ENCODE assay signal across 14 cellular contexts in the genomic region with DNA sequence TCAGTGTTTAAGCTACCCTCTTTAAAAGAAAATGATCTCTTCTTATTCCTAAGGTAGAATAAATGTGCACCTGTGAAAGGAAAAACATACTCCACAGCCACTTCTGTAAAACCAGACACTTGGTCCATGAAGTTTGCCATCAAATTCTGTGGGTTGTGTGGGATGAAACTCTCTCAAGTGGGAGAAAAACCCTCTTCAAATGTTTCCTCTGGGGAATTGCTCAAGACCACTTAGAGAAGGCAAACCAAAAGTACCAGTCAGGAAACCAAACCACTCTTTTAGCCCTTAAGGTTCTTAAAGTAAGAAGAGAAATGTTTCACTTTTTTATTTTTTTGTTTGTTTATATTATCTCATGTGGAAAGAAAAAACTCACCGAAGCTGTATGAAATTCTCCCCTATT. TPM values are rescaled to one million over a fixed set of nuclear protein-coding genes. Genes with fewer than 3 reads are reported as not detected.
DNase-seq lines count a peak whose midpoint lies in the region; ATAC-seq and TF ChIP-seq lines count a peak whose summit lies in the region.
"Had no signal": no experiment of that assay in that cellular context is flagged by ENCODE, and none has a peak within 500 bp of the region (broad histone marks: within the 10 kb centered on the region; RNA-seq: fewer than 3 reads in every experiment).

No MANE protein-coding gene starts in this region.

- peak overlapping the region; percentile 20 for H3K4me3 Mint-ChIP-seq in type B pancreatic cell
- H3K4me3 Mint-ChIP-seq in activated naive CD4-positive, alpha-beta T cell treated with anti-CD3 and anti-CD28 coated beads, Interleukin-2, amount 10 ng/mL, durations not matched to agents 7 days and 5 days: no peak overlapping the region
- H3K4me3 Mint-ChIP-seq: activated naive CD4-positive, alpha-beta T cell treated with anti-CD3 and anti-CD28 coated beads, Interleukin-2, amount 50 U/mL, for 24 hours; neural crest cell had no signal

- no peaks in the 10 kb centered on the region for H3K79me2 ChIP-seq in mesendoderm (ENCODE audit: control insufficient read depth, insufficient read depth, low read length)

- TF ChIP-seq CTCF in heart left ventricle (IDR thresholded peaks at IDR 0.05) (no peak), gastroesophageal sphincter (IDR thresholded peaks at IDR 0.05) (no peak), type B pancreatic cell (conservative IDR thresholded peaks at IDR 0.05) (no peak)

- H3K9ac ChIP-seq in adipocyte (ENCODE audit: low read length) (peak overlapping the region; percentile 87), mesendoderm (ENCODE audit: low read length) (no peak overlapping the region)

- H3K36me3 ChIP-seq in heart left ventricle: no peaks in the 10 kb centered on the region
- H3K36me3 ChIP-seq in adipocyte (ENCODE audit: control insufficient read depth, insufficient read depth, low read length, severe bottlenecking): no peaks in the 10 kb centered on the region
- no peaks in the 10 kb centered on the region for H3K36me3 ChIP-seq in gastroesophageal sphincter
- no peaks in the 10 kb centered on the region for H3K36me3 ChIP-seq in mesendoderm (ENCODE audit: control insufficient read depth, insufficient read depth, low read length)

- H3K18ac ChIP-seq in mesendoderm (ENCODE audit: low read length): no peak overlapping the region

- no peak overlapping the region for H2BK120ac ChIP-seq in mesendoderm (ENCODE audit: low read depth, low read length)

- no peak overlapping the region for H3K4ac ChIP-seq in mesendoderm (ENCODE audit: low read depth, low read length)

- H3K23ac ChIP-seq in mesendoderm (ENCODE audit: low read length): no peak overlapping the region

- H2BK5ac ChIP-seq in mesendoderm (ENCODE audit: low read length): no peak overlapping the region

- CTCF ChIA-PET in activated naive CD4-positive, alpha-beta T cell treated with anti-CD3 and anti-CD28 coated beads, Interleukin-2, amount 10 ng/mL, durations not matched to agents 7 days and 5 days (lab: Charles Lee): no interaction called here

- peaks cover 0 to 32% (median 13%) of the 10 kb centered on the region in 9 donors for H3K27me3 ChIP-seq in heart left ventricle
- no peaks in the 10 kb centered on the region for H3K27me3 ChIP-seq in adipocyte (replicated peaks; ENCODE audit: control insufficient read depth, insufficient read depth, low read length)
- H3K27me3 ChIP-seq in gastroesophageal sphincter: no peaks in the 10 kb centered on the region
- no peaks in the 10 kb centered on the region for H3K27me3 ChIP-seq in mesendoderm (ENCODE audit: insufficient read depth, low read length, poor library complexity)

- H2BK15ac ChIP-seq in mesendoderm (replicated peaks; ENCODE audit: low read depth): no peak overlapping the region

- TF ChIP-seq EP300 in gastroesophageal sphincter (IDR thresholded peaks at IDR 0.05): no peak

- H4K5ac ChIP-seq in mesendoderm (ENCODE audit: low read length): no peak overlapping the region

- H3K27me3 Mint-ChIP-seq in type B pancreatic cell: peaks cover 89% of the 10 kb centered on the region
- H3K27me3 Mint-ChIP-seq in activated naive CD4-positive, alpha-beta T cell treated with anti-CD3 and anti-CD28 coated beads, Interleukin-2, amount 10 ng/mL, durations not matched to agents 7 days and 5 days: peaks cover 53% of the 10 kb centered on the region

- peaks cover 18% of the 10 kb centered on the region for H3K4me1 Mint-ChIP-seq in type B pancreatic cell (ENCODE audit: unreplicated experiment)
- peaks cover 9% of the 10 kb centered on the region for H3K4me1 Mint-ChIP-seq in activated naive CD4-positive, alpha-beta T cell treated with anti-CD3 and anti-CD28 coated beads, Interleukin-2, amount 10 ng/mL, durations not matched to agents 7 days and 5 days

- intact Hi-C loops in heart left ventricle (cut with DNase I): loop anchor here in 5 of 10 donors (5.0 to 10.0 kb wide), 6 partner anchors 48 to 142 kb away; no protein-coding TSS in a partner anchor
- intact Hi-C loops in left ventricle myocardium superior (cut with micrococcal nuclease): no loop called here

- no peak for ATAC-seq in heart left ventricle
- ATAC-seq in left ventricle myocardium superior: no peak
- ATAC-seq in gastroesophageal sphincter: no peak
- ATAC-seq in GM21529 (IDR thresholded peaks at IDR 0.05; ENCODE audit: unreplicated experiment): no peak

- peaks cover 0 to 26% (median 5%) of the 10 kb centered on the region in 12 donors for H3K4me1 ChIP-seq in heart left ventricle
- H3K4me1 ChIP-seq in adipocyte (ENCODE audit: control insufficient read depth, insufficient read depth, low read length): no peaks in the 10 kb centered on the region
- peaks cover 0 to 59% (median 15%) of the 10 kb centered on the region in 3 donors for H3K4me1 ChIP-seq in gastroesophageal sphincter
- H3K4me1 ChIP-seq in mesendoderm (ENCODE audit: control insufficient read depth, low read depth, low read length): no peaks in the 10 kb centered on the region

- H3K9me3 ChIP-seq in heart left ventricle (no peaks in the 10 kb centered on the region), adipocyte (ENCODE audit: control insufficient read depth, low read length) (no peaks in the 10 kb centered on the region), gastroesophageal sphincter (no peaks in the 10 kb centered on the region)

- H3K4me3 ChIP-seq in heart left ventricle (peak overlapping the region in 10 of 12 donors; percentile 7 to 76 (median 62)), adipocyte (ENCODE audit: low read length) (peak overlapping the region; percentile 88), gastroesophageal sphincter (peak overlapping the region; percentile 57 to 61), mesendoderm (ENCODE audit: low read length) (no peak overlapping the region)

- H3K56ac ChIP-seq in mesendoderm (ENCODE audit: low read length): no peak overlapping the region

- no peak overlapping the region for H4K8ac ChIP-seq in mesendoderm (ENCODE audit: low read depth, low read length)

- no peak overlapping the region for H2AK5ac ChIP-seq in mesendoderm (ENCODE audit: low read length)

- WGBS in heart left ventricle, 4 donors: 51 to 73% (median 65%) methylated on average over 1 of the region's 1 CpG
- 4 to 13% methylated on average over 1 of the region's 1 CpG for whole genome bisulfite sequencing in gastroesophageal sphincter (ENCODE audit: low coverage in 1 of 2), 2 donors
- no CpG with 5 or more reads among the region's 1 CpG for WGBS in mesendoderm (ENCODE audit: extremely low coverage, insufficient coverage, low lambda C conversion rate)

- DNase-seq in heart left ventricle (no peak), left ventricle myocardium superior (no peak), adipocyte (ENCODE audit: low read depth) (peak; percentile 76), type B pancreatic cell (ENCODE audit: extremely low spot score, unreplicated experiment) (no peak), mesendoderm (no peak)
- no peak for DNase-seq in activated naive CD4-positive, alpha-beta T cell treated with anti-CD3 and anti-CD28 coated beads, Interleukin-2, amount 10 ng/mL, durations not matched to agents 7 days and 5 days
- DNase-seq: cortex of kidney, islet precursor cell, NCI-H1092 treated with DMSO at 0.1 percent for 48 hours, NCI-H510A had no signal

- TF ChIP-seq POLR2A in heart left ventricle (IDR thresholded peaks at IDR 0.05) (no peak), gastroesophageal sphincter (IDR thresholded peaks at IDR 0.05) (no peak)

- no peaks in the 10 kb centered on the region for H3K79me1 ChIP-seq in mesendoderm (ENCODE audit: low read length)

- H3K27ac ChIP-seq in heart left ventricle: peak overlapping the region in 8 of 12 donors; percentile 67 to 91 (median 88)
- H3K27ac ChIP-seq in gastroesophageal sphincter: peak overlapping the region; percentile 86 to 92 (median 91)
- no peak overlapping the region for H3K27ac ChIP-seq in mesendoderm (ENCODE audit: low read depth, low read length)

- no peaks in the 10 kb centered on the region for H3K36me3 Mint-ChIP-seq in type B pancreatic cell
- H3K36me3 Mint-ChIP-seq in activated naive CD4-positive, alpha-beta T cell treated with anti-CD3 and anti-CD28 coated beads, Interleukin-2, amount 10 ng/mL, durations not matched to agents 7 days and 5 days: no peaks in the 10 kb centered on the region
- H3K36me3 Mint-ChIP-seq: activated naive CD4-positive, alpha-beta T cell treated with anti-CD3 and anti-CD28 coated beads, Interleukin-2, amount 50 U/mL, for 24 hours had no signal

- no peaks in the 10 kb centered on the region for H3K9me3 Mint-ChIP-seq in type B pancreatic cell
- no peaks in the 10 kb centered on the region for H3K9me3 Mint-ChIP-seq in activated naive CD4-positive, alpha-beta T cell treated with anti-CD3 and anti-CD28 coated beads, Interleukin-2, amount 10 ng/mL, durations not matched to agents 7 days and 5 days
- H3K9me3 Mint-ChIP-seq: activated naive CD4-positive, alpha-beta T cell treated with anti-CD3 and anti-CD28 coated beads, Interleukin-2, amount 50 U/mL, for 24 hours; neural crest cell had no signal

- H3K4me2 ChIP-seq in mesendoderm (ENCODE audit: low read length): no peak overlapping the region

- no peak overlapping the region for H3K27ac Mint-ChIP-seq in type B pancreatic cell
- no peak overlapping the region for H3K27ac Mint-ChIP-seq in activated naive CD4-positive, alpha-beta T cell treated with anti-CD3 and anti-CD28 coated beads, Interleukin-2, amount 10 ng/mL, durations not matched to agents 7 days and 5 days
- H3K27ac Mint-ChIP-seq: activated naive CD4-positive, alpha-beta T cell treated with anti-CD3 and anti-CD28 coated beads, Interleukin-2, amount 50 U/mL, for 24 hours had no signal

RNA-seq across cellular contexts. Expression of a gene that starts 1.2 kb away (rescaled TPM):
- total RNA-seq in heart left ventricle: 10 to 100 TPM; 12.5 to 39.2 (median 22.7) TPM
- 1 to 10 TPM; 4.9 to 7.3 TPM for polyA plus RNA-seq in heart left ventricle
- total RNA-seq in left ventricle myocardium superior: 12.0 TPM
- total RNA-seq in gastroesophageal sphincter: 100 to 1,000 TPM in 2 of 4 donors, 10 to 100 TPM in 2; 20.3 to 136 (median 80.1) TPM
- total RNA-seq in type B pancreatic cell (ENCODE audit: low replicate concordance): 0.86 and 2.6 TPM in 2 replicates
- polyA plus RNA-seq in mesendoderm (2013, experiment 1 of 2): 0.20 TPM
- polyA plus RNA-seq in mesendoderm (2013, experiment 2 of 2): 0.24 TPM
